Comparison of ENCODE assay signal across 11 cellular contexts in genomic region chr11:102172127-102172848, GRCh38.
DNase-seq lines count a peak whose midpoint lies in the region; ATAC-seq, FAIRE-seq and TF ChIP-seq lines count a peak whose summit lies in the region.
"Had no signal": no experiment of that assay in that cellular context is flagged by ENCODE, and none has a peak within 500 bp of the region (broad histone marks: within the 10 kb centered on the region; RNA-seq: fewer than 3 reads in every experiment).

No MANE protein-coding gene starts in this region.

- peaks cover 32% of the 10 kb centered on the region for H3K4me1 ChIP-seq in left ventricle myocardium inferior
- H3K4me1 ChIP-seq in left lung, result peaks cover 0 to 5% of the 10 kb centered on the region in 2 donors
- H3K4me1 ChIP-seq in uterus, result peaks cover 0 to 10% of the 10 kb centered on the region in 2 donors

- intact Hi-C loops in left cardiac atrium (cut with DNase I), result no loop called here
- intact Hi-C loops in left ventricle myocardium inferior (cut with micrococcal nuclease), result no loop called here
- intact Hi-C loops in left lung (cut with DNase I), result no loop called here
- intact Hi-C loops in uterus (cut with DNase I; ENCODE audit: low total_unique reads), result no loop called here

- FAIRE-seq in bronchial epithelial cell (lab: Jason Lieb, UNC), result no peak

- H3K4me3 ChIP-seq in left ventricle myocardium inferior (no peak overlapping the region), bronchial epithelial cell (ENCODE audit: low read depth, low read length) (no peak overlapping the region), left lung (no peak overlapping the region), uterus (no peak overlapping the region)
- H3K4me3 ChIP-seq: ovary had no signal

- DNase-seq in left cardiac atrium, result peak; percentile 29
- no peak for DNase-seq in left ventricle myocardium inferior
- peak; percentile 40 for DNase-seq in bronchial epithelial cell (ENCODE audit: low read depth)
- no peak for DNase-seq in left lung
- no peak for DNase-seq in uterus
- DNase-seq in SHP77 treated with DMSO at 0.1 percent for 48 hours (lab: John Stamatoyannopoulos, UW), result no peak
- DNase-seq: ACHN; activated T-cell treated with anti-CD3 and anti-CD28 coated beads, Interleukin-2, amount 50 U/mL, for 1 hour; ovary had no signal

- no peaks in the 10 kb centered on the region for H3K9me3 ChIP-seq in left ventricle myocardium inferior (replicated peaks)
- H3K9me3 ChIP-seq in left lung, result no peaks in the 10 kb centered on the region
- no peaks in the 10 kb centered on the region for H3K9me3 ChIP-seq in uterus
- H3K9me3 ChIP-seq: ovary had no signal

- H3K27me3 ChIP-seq in left ventricle myocardium inferior (ENCODE audit: low read depth), result no peaks in the 10 kb centered on the region
- no peaks in the 10 kb centered on the region for H3K27me3 ChIP-seq in bronchial epithelial cell (ENCODE audit: control insufficient read depth, insufficient read depth, low read length)
- H3K27me3 ChIP-seq in left lung, result no peaks in the 10 kb centered on the region
- H3K27me3 ChIP-seq in uterus, result no peaks in the 10 kb centered on the region
- H3K27me3 ChIP-seq: ovary had no signal

- peaks cover 12% of the 10 kb centered on the region for H3K36me3 ChIP-seq in left ventricle myocardium inferior
- H3K36me3 ChIP-seq in bronchial epithelial cell (ENCODE audit: control insufficient read depth, insufficient read depth, low read length), result no peaks in the 10 kb centered on the region
- H3K36me3 ChIP-seq in left lung, result peaks cover 0 to 9% of the 10 kb centered on the region in 2 donors
- no peaks in the 10 kb centered on the region for H3K36me3 ChIP-seq in uterus
- H3K36me3 ChIP-seq: ovary had no signal

- peak; percentile 38 to 77 for ATAC-seq in left cardiac atrium
- peak; percentile 55 for ATAC-seq in left lung
- no peak for ATAC-seq in GM21717 (IDR thresholded peaks at IDR 0.05; ENCODE audit: unreplicated experiment)
- ATAC-seq in HG03457 (IDR thresholded peaks at IDR 0.05; ENCODE audit: unreplicated experiment), result no peak

- TF ChIP-seq POLR2A in uterus (IDR thresholded peaks at IDR 0.05), result no peak

- no peak overlapping the region for H3K27ac ChIP-seq in left ventricle myocardium inferior (replicated peaks)
- peak overlapping the region; percentile 30 to 78 for H3K27ac ChIP-seq in left lung
- peak overlapping the region; percentile 80 to 83 for H3K27ac ChIP-seq in uterus

- TF ChIP-seq CTCF in left ventricle myocardium inferior (IDR thresholded peaks at IDR 0.05; ENCODE audit: borderline replicate concordance) (no peak), bronchial epithelial cell (IDR thresholded peaks at IDR 0.05; ENCODE audit: insufficient read depth, low read length, severe bottlenecking) (no peak), left lung (IDR thresholded peaks at IDR 0.05) (no peak), uterus (IDR thresholded peaks at IDR 0.05) (no peak)

Comparison
In these comparisons a context has a peak if more than half of its experiments do, and no peak if none do; other contexts are left out.
1. DNase-seq: peak in left cardiac atrium (single experiment) and bronchial epithelial cell (single experiment); none in left ventricle myocardium inferior (single experiment), left lung (0 of 2), uterus (0 of 2) and SHP77 treated with DMSO at 0.1 percent for 48 hours (single experiment).
2. ATAC-seq: peak in left cardiac atrium (2 of 2) and left lung (single experiment); none in GM21717 (single experiment) and HG03457 (single experiment).